ENCODE assay signal across 12 cellular contexts in the genomic region with DNA sequence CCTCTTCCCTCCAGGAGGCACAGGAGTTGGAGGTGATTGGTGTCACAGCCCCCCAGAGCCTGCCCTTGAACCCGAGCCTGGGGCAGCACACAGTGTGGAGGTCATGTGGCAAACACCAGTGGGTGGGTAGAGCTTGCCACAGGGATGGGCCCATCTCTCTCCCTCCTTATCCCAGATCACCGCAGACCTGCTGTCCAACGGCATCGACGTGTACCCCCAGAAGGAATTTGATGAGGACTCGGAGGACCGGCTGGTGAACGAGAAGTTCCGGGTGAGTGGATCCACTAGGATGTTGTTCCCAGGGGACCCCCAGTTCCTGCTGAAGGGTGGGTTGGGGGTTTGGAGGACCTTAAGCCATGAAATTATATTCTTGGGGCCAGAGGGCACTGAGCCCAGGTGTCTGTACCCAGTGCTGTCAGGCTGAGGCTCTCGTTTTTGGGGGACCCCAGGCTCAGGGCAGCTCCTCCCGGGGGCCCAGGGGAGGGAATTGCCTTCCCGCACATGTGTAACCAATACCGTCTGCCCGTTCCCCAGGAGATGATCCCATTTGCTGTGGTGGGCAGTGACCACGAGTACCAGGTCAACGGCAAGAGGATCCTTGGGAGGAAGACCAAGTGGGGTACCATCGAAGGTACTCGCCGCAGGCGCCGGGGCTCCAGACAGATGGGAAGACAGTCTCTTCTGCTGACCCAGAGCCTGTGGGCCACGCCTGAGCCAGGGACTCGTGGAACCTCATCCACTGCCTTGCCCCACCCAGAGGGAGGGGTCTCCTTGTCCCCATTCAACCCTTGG.
A peak's percentile ranks its signal among the peaks of the same experiment; 100 is the strongest.
DNase-seq lines count a peak whose midpoint lies in the region; ATAC-seq, FAIRE-seq and TF ChIP-seq lines count a peak whose summit lies in the region.
"Had no signal": no experiment of that assay in that cellular context is flagged by ENCODE, and none has a peak within 500 bp of the region (broad histone marks: within the 10 kb centered on the region; RNA-seq: fewer than 3 reads in every experiment).

No MANE protein-coding gene starts in this region.

- H3K27ac ChIP-seq in RWPE2 (ENCODE audit: poor library complexity, severe bottlenecking) (no peak overlapping the region), kidney (ENCODE audit: low read depth in 2 of 2, low read length in 2 of 2) (no peak overlapping the region)
- H3K27ac ChIP-seq: prostate gland had no signal

- no peak for FAIRE-seq in kidney (lab: Jason Lieb, UNC)

- no peaks in the 10 kb centered on the region for H3K4me1 ChIP-seq in RWPE2 (ENCODE audit: insufficient read depth, poor library complexity, severe bottlenecking)
- H3K4me1 ChIP-seq in kidney (ENCODE audit: control insufficient read depth in 1 of 2, insufficient read depth in 1 of 2, low read depth in 1 of 2, low read length in 2 of 2), result peaks cover 0 to 4% of the 10 kb centered on the region in 2 donors

- no peak overlapping the region for H3K4me3 Mint-ChIP-seq in activated naive CD4-positive, alpha-beta T cell treated with anti-CD3 and anti-CD28 coated beads, Interleukin-2, amount 10 ng/mL, durations not matched to agents 7 days and 5 days
- peak overlapping the region; percentile 54 for H3K4me3 Mint-ChIP-seq in stimulated activated memory B cell treated with anti-CD40 and anti-IgM and Interleukin-4, amounts not matched to agents 10 μg/mL and 1 μg/mL and 100 μg/mL, for 72 hours

- peaks cover 45% of the 10 kb centered on the region for H3K36me3 Mint-ChIP-seq in activated naive CD4-positive, alpha-beta T cell treated with anti-CD3 and anti-CD28 coated beads, Interleukin-2, amount 10 ng/mL, durations not matched to agents 7 days and 5 days
- peaks cover 64% of the 10 kb centered on the region for H3K36me3 Mint-ChIP-seq in stimulated activated memory B cell treated with anti-CD40 and anti-IgM and Interleukin-4, amounts not matched to agents 10 μg/mL and 1 μg/mL and 100 μg/mL, for 72 hours

- H3K27me3 Mint-ChIP-seq in activated naive CD4-positive, alpha-beta T cell treated with anti-CD3 and anti-CD28 coated beads, Interleukin-2, amount 10 ng/mL, durations not matched to agents 7 days and 5 days, result no peaks in the 10 kb centered on the region
- H3K27me3 Mint-ChIP-seq in stimulated activated memory B cell treated with anti-CD40 and anti-IgM and Interleukin-4, amounts not matched to agents 10 μg/mL and 1 μg/mL and 100 μg/mL, for 72 hours, result no peaks in the 10 kb centered on the region

- peaks cover 95% of the 10 kb centered on the region for H3K36me3 ChIP-seq in RWPE2 (ENCODE audit: low read depth)
- H3K36me3 ChIP-seq in kidney (ENCODE audit: control insufficient read depth in 1 of 2, insufficient read depth in 2 of 2, low read length in 2 of 2), result peaks cover 7 to 27% of the 10 kb centered on the region in 2 donors

- ATAC-seq in RWPE2 (ENCODE audit: low read depth) (no peak), GM21367 (IDR thresholded peaks at IDR 0.05; ENCODE audit: unreplicated experiment) (no peak)
- ATAC-seq in stimulated activated memory B cell treated with anti-CD40 and anti-IgM and Interleukin-4, amounts not matched to agents 10 μg/mL and 1 μg/mL and 100 μg/mL, for 72 hours, result no peak

- CTCF ChIA-PET in activated naive CD4-positive, alpha-beta T cell treated with anti-CD3 and anti-CD28 coated beads, Interleukin-2, amount 10 ng/mL, durations not matched to agents 7 days and 5 days (lab: Charles Lee), result interaction anchor here (1.3 to 7.3 kb wide), 2 partner anchors 60 to 92 kb away, joined by 5 to 119 read pairs; no protein-coding TSS in a partner anchor

- H3K4me3 ChIP-seq in RWPE2 (ENCODE audit: severe bottlenecking) (no peak overlapping the region), kidney (ENCODE audit: low read length in 2 of 2) (no peak overlapping the region)
- H3K4me3 ChIP-seq: prostate gland had no signal

- H3K27me3 ChIP-seq in RWPE2 (ENCODE audit: insufficient read depth, poor library complexity, severe bottlenecking), result no peaks in the 10 kb centered on the region

- H3K4me1 Mint-ChIP-seq in activated naive CD4-positive, alpha-beta T cell treated with anti-CD3 and anti-CD28 coated beads, Interleukin-2, amount 10 ng/mL, durations not matched to agents 7 days and 5 days, result peaks cover 30% of the 10 kb centered on the region
- peaks cover 55% of the 10 kb centered on the region for H3K4me1 Mint-ChIP-seq in stimulated activated memory B cell treated with anti-CD40 and anti-IgM and Interleukin-4, amounts not matched to agents 10 μg/mL and 1 μg/mL and 100 μg/mL, for 72 hours

- H3K9me3 ChIP-seq in RWPE2 (ENCODE audit: severe bottlenecking), result no peaks in the 10 kb centered on the region
- H3K9me3 ChIP-seq in kidney (ENCODE audit: control insufficient read depth in 1 of 2, low read length in 2 of 2), result no peaks in the 10 kb centered on the region
- H3K9me3 ChIP-seq: prostate gland had no signal

- no peaks in the 10 kb centered on the region for H3K9me3 Mint-ChIP-seq in activated naive CD4-positive, alpha-beta T cell treated with anti-CD3 and anti-CD28 coated beads, Interleukin-2, amount 10 ng/mL, durations not matched to agents 7 days and 5 days
- no peaks in the 10 kb centered on the region for H3K9me3 Mint-ChIP-seq in stimulated activated memory B cell treated with anti-CD40 and anti-IgM and Interleukin-4, amounts not matched to agents 10 μg/mL and 1 μg/mL and 100 μg/mL, for 72 hours

- DNase-seq in activated naive CD4-positive, alpha-beta T cell treated with anti-CD3 and anti-CD28 coated beads, Interleukin-2, amount 10 ng/mL, durations not matched to agents 7 days and 5 days, result peak; percentile 20
- DNase-seq in activated naive CD4-positive, alpha-beta T cell treated with Interleukin-2 at 50 U/mL for 16 hours, result no peak
- DNase-seq in RWPE2 (ENCODE audit: low spot score) (peak; percentile 67), kidney (peak; percentile 71), HPDE6-E6E7 (ENCODE audit: extremely low spot score) (no peak), cerebellar cortex (ENCODE audit: low spot score) (no peak)
- DNase-seq: activated T-cell treated with anti-CD3 and anti-CD28 coated beads for 4 hours, NCI-H1105, NCI-H226 had no signal

- intact Hi-C loops in kidney (cut with DNase I), result loop anchor here (5.0 kb wide), 1 partner anchor 160 kb away; no protein-coding TSS in a partner anchor

- H3K27ac Mint-ChIP-seq in activated naive CD4-positive, alpha-beta T cell treated with anti-CD3 and anti-CD28 coated beads, Interleukin-2, amount 10 ng/mL, durations not matched to agents 7 days and 5 days, result peak overlapping the region; percentile 76
- peak overlapping the region; percentile 86 for H3K27ac Mint-ChIP-seq in stimulated activated memory B cell treated with anti-CD40 and anti-IgM and Interleukin-4, amounts not matched to agents 10 μg/mL and 1 μg/mL and 100 μg/mL, for 72 hours

- no peak for TF ChIP-seq CTCF in RWPE2 (IDR thresholded peaks at IDR 0.05; ENCODE audit: poor library complexity, severe bottlenecking)
- TF ChIP-seq CTCF in kidney (IDR thresholded peaks at IDR 0.05; ENCODE audit: borderline replicate concordance, extremely low read depth, insufficient read depth), result no peak

- H3K9ac ChIP-seq in kidney (ENCODE audit: low read length in 2 of 2), result no peak overlapping the region

Comparison
In these comparisons a context has a peak if more than half of its experiments do, and no peak if none do; other contexts are left out.
1. DNase-seq: peak in activated naive CD4-positive, alpha-beta T cell treated with anti-CD3 and anti-CD28 coated beads, Interleukin-2, amount 10 ng/mL, durations not matched to agents 7 days and 5 days (single experiment), RWPE2 (single experiment) and kidney (single experiment); none in activated naive CD4-positive, alpha-beta T cell treated with Interleukin-2 at 50 U/mL for 16 hours (single experiment), HPDE6-E6E7 (single experiment) and cerebellar cortex (single experiment).